ENCODE assay signal across 9 cellular contexts in genomic region chr4:105520819-105521790, GRCh38. TPM values are rescaled to one million over a fixed set of nuclear protein-coding genes. Genes with fewer than 3 reads are reported as not detected.
DNase-seq lines count a peak whose midpoint lies in the region; ATAC-seq and TF ChIP-seq lines count a peak whose summit lies in the region.
"Had no signal": no experiment of that assay in that cellular context is flagged by ENCODE, and none has a peak within 500 bp of the region (broad histone marks: within the 10 kb centered on the region; RNA-seq: fewer than 3 reads in every experiment).

No MANE protein-coding gene starts in this region.

- no peaks in the 10 kb centered on the region for H3K36me3 Mint-ChIP-seq in nephron (ENCODE audit: low read depth)
- H3K36me3 Mint-ChIP-seq: activated naive CD4-positive, alpha-beta T cell treated with anti-CD3 and anti-CD28 coated beads, Interleukin-2, amount 50 U/mL, for 24 hours had no signal

- H3K27me3 Mint-ChIP-seq in nephron (ENCODE audit: low read depth): no peaks in the 10 kb centered on the region

- H3K4me1 Mint-ChIP-seq in nephron: no peaks in the 10 kb centered on the region
- H3K4me1 Mint-ChIP-seq: activated naive CD4-positive, alpha-beta T cell treated with anti-CD3 and anti-CD28 coated beads, Interleukin-2, amount 50 U/mL, for 24 hours had no signal

- DNase-seq in NCI-H1436 (lab: John Stamatoyannopoulos, UW) (peak; percentile 62), NCI-H1436 treated with DMSO at 0.1 percent for 48 hours (lab: John Stamatoyannopoulos, UW) (no peak), HuH-7 (ENCODE audit: low spot score) (peak; percentile 53), RKO (ENCODE audit: low spot score) (peak; percentile 61)
- no peak for DNase-seq in stimulated activated naive CD4-positive, alpha-beta T cell treated with Interleukin-2 at 50 U/mL for 16 hours (lab: John Stamatoyannopoulos, UW)

- no peak overlapping the region for H3K4me3 Mint-ChIP-seq in nephron
- H3K4me3 Mint-ChIP-seq: activated naive CD4-positive, alpha-beta T cell treated with anti-CD3 and anti-CD28 coated beads, Interleukin-2, amount 50 U/mL, for 24 hours had no signal

- TF ChIP-seq CTCF in nephron (IDR thresholded peaks at IDR 0.05; ENCODE audit: unreplicated experiment in 3 of 3): peak; percentile 54 to 74 (median 72)

- H3K27ac Mint-ChIP-seq in nephron: peak overlapping the region in 1 of 3 experiments; percentile 7
- H3K27ac Mint-ChIP-seq: activated naive CD4-positive, alpha-beta T cell treated with anti-CD3 and anti-CD28 coated beads, Interleukin-2, amount 50 U/mL, for 24 hours had no signal

- H3K9me3 Mint-ChIP-seq in nephron: peaks cover 3% of the 10 kb centered on the region

- ATAC-seq in GM21367 (IDR thresholded peaks at IDR 0.05; ENCODE audit: unreplicated experiment): peak; percentile 84
- peak; percentile 47 for ATAC-seq in esophagus mucosa

RNA-seq across cellular contexts. Expression of gene ARHGEF38, which starts 31.3 kb away (rescaled TPM):
- total RNA-seq in esophagus mucosa: 0.32 TPM

RNA-seq across cellular contexts. Expression of gene PPA2, which starts 47.2 kb away (rescaled TPM):
- total RNA-seq in esophagus mucosa: 90.8 TPM

Comparison
In these comparisons a context has a peak if more than half of its experiments do, and no peak if none do; other contexts are left out.
1. DNase-seq: peak in NCI-H1436 (single experiment), HuH-7 (single experiment) and RKO (single experiment); none in NCI-H1436 treated with DMSO at 0.1 percent for 48 hours (single experiment) and stimulated activated naive CD4-positive, alpha-beta T cell treated with Interleukin-2 at 50 U/mL for 16 hours (single experiment).